In the genomic region with DNA sequence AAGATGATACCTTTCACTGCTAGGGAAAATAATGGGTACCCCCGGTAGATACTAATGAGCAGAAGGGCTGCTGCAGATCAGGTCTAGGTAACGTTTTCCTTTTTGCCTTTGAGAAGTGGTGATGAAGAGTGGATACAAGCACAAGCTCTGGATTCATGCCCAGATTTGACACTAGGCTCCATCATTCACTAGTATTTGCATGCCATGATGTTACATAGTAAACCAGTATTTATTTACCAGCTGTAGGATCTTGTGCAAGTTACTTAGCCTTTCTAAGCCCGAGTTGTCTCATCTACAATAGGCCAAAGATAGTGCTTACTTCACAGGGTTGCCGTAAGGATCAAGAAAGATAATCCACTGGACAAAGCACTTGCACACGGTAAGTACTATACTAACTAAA, we compare ENCODE assay signal across 17 cellular contexts. TPM values are rescaled to one million over a fixed set of nuclear protein-coding genes. Genes with fewer than 3 reads are reported as not detected.
A peak's percentile ranks its signal among the peaks of the same experiment; 100 is the strongest.
DNase-seq lines count a peak whose midpoint lies in the region; ATAC-seq and TF ChIP-seq lines count a peak whose summit lies in the region.
"Had no signal": no experiment of that assay in that cellular context is flagged by ENCODE, and none has a peak within 500 bp of the region (broad histone marks: within the 10 kb centered on the region; RNA-seq: fewer than 3 reads in every experiment).

No MANE protein-coding gene starts in this region.

- no peak overlapping the region for H2AFZ ChIP-seq in neuronal stem cell (ENCODE audit: low read length)

- no peak for TF ChIP-seq POLR2A in gastroesophageal sphincter (IDR thresholded peaks at IDR 0.05)

- ATAC-seq in gastroesophageal sphincter: no peak
- ATAC-seq: HepG2; natural killer cell treated with Interleukin-12 subunit alpha and Interleukin-12 subunit beta and Interleukin-15 and Interleukin-18, amount 100 ng/mL, for 72 hours; right cardiac atrium; stimulated activated effector memory CD8-positive, alpha-beta T cell treated with anti-CD3 and anti-CD28 coated beads, Interleukin-12 subunit alpha, Interleukin-12 subunit beta, amount 100 ng/mL, for 72 hours had no signal

- H3K9ac ChIP-seq in neuronal stem cell (ENCODE audit: low read depth, low read length, poor library complexity): no peak overlapping the region

- no peak overlapping the region for H2AK5ac ChIP-seq in neuronal stem cell (ENCODE audit: low read depth, low read length)

- H2BK120ac ChIP-seq in neuronal stem cell (ENCODE audit: low read depth, low read length): no peak overlapping the region

- no peak overlapping the region for H3K4ac ChIP-seq in neuronal stem cell (ENCODE audit: low read length)

- peaks cover 4% of the 10 kb centered on the region for H3K79me1 ChIP-seq in neuronal stem cell (ENCODE audit: low read depth, low read length)

- no peak overlapping the region for H3K4me2 ChIP-seq in neuronal stem cell (ENCODE audit: insufficient read depth, low read length, poor library complexity, severe bottlenecking)

- no peak overlapping the region for H3K18ac ChIP-seq in neuronal stem cell (ENCODE audit: low read length)

- peaks cover 0 to 8% of the 10 kb centered on the region in 2 donors for H3K36me3 ChIP-seq in gastroesophageal sphincter
- H3K36me3 ChIP-seq in neuronal stem cell (replicated peaks in 1 of 2; ENCODE audit: control insufficient read depth in 2 of 2, insufficient read depth in 2 of 2, low read length in 2 of 2): peaks cover 3 to 9% of the 10 kb centered on the region in 2 donors
- H3K36me3 ChIP-seq in right atrium auricular region: no peaks in the 10 kb centered on the region
- H3K36me3 ChIP-seq: WERI-Rb-1 had no signal

- H3K4me1 ChIP-seq in gastroesophageal sphincter (peaks cover 9 to 70% (median 24%) of the 10 kb centered on the region in 3 donors), neuronal stem cell (ENCODE audit: control insufficient read depth in 2 of 2, insufficient read depth in 1 of 2, low read depth in 1 of 2, low read length in 2 of 2) (peaks cover 2 to 6% of the 10 kb centered on the region in 2 donors), right atrium auricular region (peaks cover 0 to 6% of the 10 kb centered on the region in 2 donors)

- peak; percentile 61 for DNase-seq in DMS53 (lab: John Stamatoyannopoulos, UW)
- DNase-seq in NCI-H1105 (lab: John Stamatoyannopoulos, UW): peak; percentile 18
- DNase-seq in RPMI7951 (ENCODE audit: low read depth): peak; percentile 40
- no peak for DNase-seq in neuronal stem cell (ENCODE audit: low spot score)
- no peak for DNase-seq in activated CD4-positive, alpha-beta T cell treated with anti-CD3 and anti-CD28 coated beads for 1 hour
- no peak for DNase-seq in OCI-M1 (lab: John Stamatoyannopoulos, UW)
- no peak for DNase-seq in right atrium auricular region (ENCODE audit: low spot score)
- DNase-seq: activated naive CD4-positive, alpha-beta T cell; left ventricle myocardium inferior; NCI-H1417 treated with DMSO at 0.1 percent for 48 hours; right cardiac atrium; stimulated activated CD4-positive, alpha-beta T cell treated with anti-CD3 and anti-CD28 coated beads, Interleukin-4, amount 100 ng/mL, for 4 hours; WERI-Rb-1 had no signal

- no peak overlapping the region for H2BK5ac ChIP-seq in neuronal stem cell (ENCODE audit: low read length)

- no peak for TF ChIP-seq EP300 in gastroesophageal sphincter (IDR thresholded peaks at IDR 0.05)

- no peak overlapping the region for H4K8ac ChIP-seq in neuronal stem cell (ENCODE audit: low read depth, low read length)

- no peak overlapping the region for H3K4me3 ChIP-seq in gastroesophageal sphincter
- H3K4me3 ChIP-seq in neuronal stem cell (ENCODE audit: low read length in 2 of 2): no peak overlapping the region
- no peak overlapping the region for H3K4me3 ChIP-seq in right atrium auricular region
- H3K4me3 ChIP-seq: left ventricle myocardium inferior had no signal

- no peak overlapping the region for H2BK12ac ChIP-seq in neuronal stem cell (ENCODE audit: low read length)

- no peak overlapping the region for H3K23ac ChIP-seq in neuronal stem cell (ENCODE audit: low read depth, low read length, poor library complexity)

- H3K27ac ChIP-seq in gastroesophageal sphincter (peak overlapping the region in 3 of 4 donors; percentile 44 to 73 (median 69)), neuronal stem cell (replicated peaks; ENCODE audit: low read length) (no peak overlapping the region), right atrium auricular region (no peak overlapping the region)
- H3K27ac ChIP-seq: left ventricle myocardium inferior, WERI-Rb-1 had no signal

- 62 to 63% methylated on average over 5 of the region's 5 CpGs for WGBS in gastroesophageal sphincter (ENCODE audit: low coverage in 1 of 2), 2 donors
- WGBS in neuronal stem cell (ENCODE audit: extremely low coverage in 2 of 2, insufficient read length in 2 of 2, insufficient replicate concordance in 1 of 2), 2 donors: no CpG with 5 or more reads among the region's 5 CpGs

- no peak for TF ChIP-seq CTCF in gastroesophageal sphincter (IDR thresholded peaks at IDR 0.05)
- no peak for TF ChIP-seq CTCF in right atrium auricular region (IDR thresholded peaks at IDR 0.05)

- H4K91ac ChIP-seq in neuronal stem cell (ENCODE audit: low read depth, low read length, poor library complexity): no peak overlapping the region

- H3K27me3 ChIP-seq in gastroesophageal sphincter: no peaks in the 10 kb centered on the region
- no peaks in the 10 kb centered on the region for H3K27me3 ChIP-seq in neuronal stem cell (ENCODE audit: control insufficient read depth in 3 of 3, insufficient read depth in 3 of 3, low read depth in 1 of 3, low read length in 3 of 3)
- no peaks in the 10 kb centered on the region for H3K27me3 ChIP-seq in right atrium auricular region

- no peak overlapping the region for H2BK15ac ChIP-seq in neuronal stem cell (ENCODE audit: low read length)

- no peak overlapping the region for H3K14ac ChIP-seq in neuronal stem cell (ENCODE audit: low read length)

- H3K9me3 ChIP-seq in gastroesophageal sphincter (no peaks in the 10 kb centered on the region), neuronal stem cell (replicated peaks in 1 of 2; ENCODE audit: control insufficient read depth in 2 of 2, insufficient read depth in 1 of 2, low read depth in 1 of 2, low read length in 2 of 2) (peaks cover 2 to 6% of the 10 kb centered on the region in 2 donors), right atrium auricular region (no peaks in the 10 kb centered on the region)
- H3K9me3 ChIP-seq: left ventricle myocardium inferior had no signal

RNA-seq across cellular contexts. Expression of gene PTPN14, which starts 14.2 kb away (rescaled TPM):
- 29.0 and 31.8 TPM in 2 replicates for total RNA-seq in RPMI7951 (2014; rRNA removed; shearing (Covaris generic))
- 10 to 100 TPM; 38.9 to 96.8 (median 75.4) TPM for total RNA-seq in gastroesophageal sphincter
- 10.2 TPM for polyA plus RNA-seq in neuronal stem cell (2013, experiment 1 of 2)
- 11.0 TPM for polyA plus RNA-seq in neuronal stem cell (2013, experiment 2 of 2)
- 10 to 100 TPM in 1 of 2 donors, 1 to 10 TPM in 1; 8.4 to 27.2 TPM for total RNA-seq in right atrium auricular region

Comparison
In these comparisons a context has a peak if more than half of its experiments do, and no peak if none do; other contexts are left out.
1. DNase-seq: peak in DMS53 (single experiment), NCI-H1105 (single experiment) and RPMI7951 (single experiment); none in neuronal stem cell (single experiment), activated CD4-positive, alpha-beta T cell treated with anti-CD3 and anti-CD28 coated beads for 1 hour (single experiment), OCI-M1 (single experiment) and right atrium auricular region (single experiment).
2. H3K27ac ChIP-seq: peak in gastroesophageal sphincter (3 of 4); none in neuronal stem cell (single experiment) and right atrium auricular region (0 of 2).